ENCODE assay signal across 10 cellular contexts in the genomic region with DNA sequence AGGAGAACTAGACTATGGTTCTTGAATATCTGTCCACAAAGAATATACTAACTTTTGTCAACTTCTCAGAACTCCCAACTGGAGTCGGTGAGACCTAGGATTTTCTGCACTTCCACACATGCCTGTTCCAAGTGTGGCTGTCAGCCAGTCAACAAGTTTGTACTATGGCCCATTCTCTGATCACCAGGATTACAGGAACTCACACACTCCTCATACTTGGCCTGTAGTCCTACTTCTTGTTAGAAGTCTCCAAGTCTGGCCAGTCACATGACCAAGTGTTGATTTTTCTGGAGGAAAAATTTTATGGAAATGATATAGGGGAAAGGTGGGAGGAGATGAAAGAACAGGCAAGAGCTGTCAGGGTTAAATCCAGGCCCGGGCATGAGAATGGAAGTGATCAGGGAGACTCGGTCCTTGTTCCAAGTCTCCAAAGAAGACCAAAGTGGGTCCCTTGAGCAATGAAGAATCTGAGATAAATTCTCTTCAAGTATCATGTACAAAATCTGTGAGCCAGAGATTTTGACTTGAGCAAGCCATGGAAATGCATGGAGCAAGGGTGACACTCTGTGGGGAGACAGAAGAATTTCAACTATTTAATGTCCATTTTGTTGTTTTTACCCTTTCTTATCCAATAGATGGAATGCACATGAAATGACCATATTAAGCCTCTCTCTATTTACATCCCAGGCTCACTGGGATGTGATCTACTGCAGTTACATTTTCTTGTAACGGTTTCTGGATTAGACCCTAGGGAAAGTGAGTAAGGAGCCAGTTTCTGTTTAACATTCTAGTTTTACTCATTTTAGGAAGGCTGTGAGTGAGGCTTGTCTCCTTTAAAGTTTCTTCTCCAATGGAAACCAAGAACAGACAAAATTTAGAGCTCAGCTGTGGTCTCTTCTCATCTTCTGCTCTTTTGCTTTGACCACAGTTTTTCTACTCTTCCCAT.
DNase-seq lines count a peak whose midpoint lies in the region; ATAC-seq and TF ChIP-seq lines count a peak whose summit lies in the region.
"Had no signal": no experiment of that assay in that cellular context is flagged by ENCODE, and none has a peak within 500 bp of the region (broad histone marks: within the 10 kb centered on the region; RNA-seq: fewer than 3 reads in every experiment).

No MANE protein-coding gene starts in this region.

- no peaks in the 10 kb centered on the region for H3K9me3 Mint-ChIP-seq in activated naive CD8-positive, alpha-beta T cell treated with anti-CD3 and anti-CD28 coated beads for 36 hours

- no peaks in the 10 kb centered on the region for H3K4me1 Mint-ChIP-seq in activated naive CD8-positive, alpha-beta T cell treated with anti-CD3 and anti-CD28 coated beads for 36 hours

- peaks cover 5% of the 10 kb centered on the region for H3K27me3 Mint-ChIP-seq in activated naive CD8-positive, alpha-beta T cell treated with anti-CD3 and anti-CD28 coated beads for 36 hours

- ATAC-seq in activated CD4-positive, CD25-positive, alpha-beta regulatory T cell treated with anti-CD3 and anti-CD28 coated beads, Interleukin-2, amount 50 U/mL, for 24 hours, result no peak

- peak overlapping the region in 1 of 2 donors; percentile 1 for H3K27ac ChIP-seq in coronary artery
- H3K27ac ChIP-seq: BLaER1, skin epidermis had no signal

- H3K27ac Mint-ChIP-seq in activated naive CD8-positive, alpha-beta T cell treated with anti-CD3 and anti-CD28 coated beads for 36 hours, result no peak overlapping the region

- DNase-seq in NCI-H2081 (lab: John Stamatoyannopoulos, UW), result peak; percentile 33 to 57
- DNase-seq in NCI-H2081 treated with DMSO at 0.1 percent for 48 hours (lab: John Stamatoyannopoulos, UW), result no peak
- peak; percentile 26 for DNase-seq in NCI-H345 treated with DMSO at 0.1 percent for 48 hours (lab: John Stamatoyannopoulos, UW; ENCODE audit: unreplicated experiment)
- DNase-seq in coronary artery (ENCODE audit: low spot score), result no peak
- peak; percentile 65 for DNase-seq in medulla oblongata (ENCODE audit: extremely low spot score)
- DNase-seq in NCI-H1436 (lab: John Stamatoyannopoulos, UW), result no peak
- DNase-seq in activated naive CD8-positive, alpha-beta T cell treated with anti-CD3 and anti-CD28 coated beads for 36 hours, result no peak

- H3K4me3 ChIP-seq in coronary artery, result no peak overlapping the region
- H3K4me3 ChIP-seq: BLaER1, skin epidermis had no signal

- no peaks in the 10 kb centered on the region for H3K36me3 Mint-ChIP-seq in activated naive CD8-positive, alpha-beta T cell treated with anti-CD3 and anti-CD28 coated beads for 36 hours

- TF ChIP-seq CTCF in coronary artery (IDR thresholded peaks at IDR 0.05), result peak; percentile 57

- H3K4me3 Mint-ChIP-seq in activated naive CD8-positive, alpha-beta T cell treated with anti-CD3 and anti-CD28 coated beads for 36 hours, result no peak overlapping the region

Comparison
In these comparisons a context has a peak if more than half of its experiments do, and no peak if none do; other contexts are left out.
1. DNase-seq: peak in NCI-H2081 (2 of 2), NCI-H345 treated with DMSO at 0.1 percent for 48 hours (single experiment) and medulla oblongata (single experiment); none in NCI-H2081 treated with DMSO at 0.1 percent for 48 hours (single experiment), coronary artery (single experiment), NCI-H1436 (single experiment) and activated naive CD8-positive, alpha-beta T cell treated with anti-CD3 and anti-CD28 coated beads for 36 hours (single experiment).